ENCODE assay signal across 8 cellular contexts in the genomic region with DNA sequence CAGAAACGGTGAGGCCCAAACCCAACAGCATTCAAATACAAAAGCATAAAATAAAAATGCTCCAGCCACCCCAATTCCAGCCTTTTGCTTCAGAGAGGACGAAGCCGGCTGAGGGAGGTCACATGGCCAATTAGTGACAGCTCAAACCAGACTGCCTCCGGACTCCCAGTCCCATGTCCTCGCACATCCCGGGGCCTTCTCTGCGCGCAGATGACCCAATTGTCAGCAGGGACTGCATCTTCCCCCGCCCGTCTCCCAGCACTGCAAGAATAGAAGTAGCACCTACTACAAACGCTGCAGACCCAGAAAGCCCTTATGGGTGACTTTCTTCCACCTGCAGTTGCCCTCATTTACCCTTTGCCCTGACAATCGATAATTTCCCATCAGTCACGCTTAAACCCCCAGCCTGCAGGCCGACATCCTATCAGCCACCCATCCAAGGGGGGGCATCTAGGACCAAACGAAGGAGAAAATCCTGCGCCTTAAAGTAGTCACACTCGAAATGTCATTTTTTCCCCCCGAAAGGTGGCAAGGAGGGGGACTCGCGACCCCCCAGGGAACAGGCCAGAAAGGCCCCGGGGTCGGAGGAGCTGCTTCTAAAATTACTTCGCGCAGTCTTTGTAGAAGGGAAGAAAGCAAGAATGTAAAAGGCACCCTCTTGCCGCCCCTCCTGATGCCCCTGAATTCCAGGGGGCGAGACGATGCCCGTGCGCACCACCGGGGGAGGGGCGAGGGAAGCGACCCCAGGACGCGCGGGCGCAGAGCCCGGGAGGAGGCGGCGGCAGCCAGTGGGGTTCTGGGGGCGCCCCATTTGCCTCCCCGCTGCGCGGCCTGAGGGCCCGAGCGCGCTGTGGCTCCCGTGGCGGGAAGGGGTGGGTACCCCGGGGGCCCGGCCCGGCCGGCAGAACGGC. TPM values are rescaled to one million over a fixed set of nuclear protein-coding genes. Genes with fewer than 3 reads are reported as not detected.
A peak's percentile ranks its signal among the peaks of the same experiment; 100 is the strongest.
DNase-seq lines count a peak whose midpoint lies in the region; ATAC-seq, FAIRE-seq and TF ChIP-seq lines count a peak whose summit lies in the region.

No MANE protein-coding gene starts in this region.

- H3K36me3 ChIP-seq in neuron (ENCODE audit: insufficient read depth, low read length), result no peaks in the 10 kb centered on the region

- intact Hi-C loops in CD14-positive monocyte (cut with micrococcal nuclease), result loop anchor here (5.0 kb wide), 2 partner anchors 37 to 102 kb away; no protein-coding TSS in a partner anchor

- H2AFZ ChIP-seq in neuron (ENCODE audit: low read depth, low read length), result peak overlapping the region; percentile 82

- H3K4me3 Mint-ChIP-seq in CD14-positive monocyte, result peak overlapping the region; percentile 97

- H3K9me3 ChIP-seq in neuron (ENCODE audit: low read length), result no peaks in the 10 kb centered on the region

- H3K27me3 ChIP-seq in neuron (ENCODE audit: insufficient read depth, low read length), result no peaks in the 10 kb centered on the region

- no peak for TF ChIP-seq CTCF in CD14-positive monocyte (IDR thresholded peaks at IDR 0.05)

- peak overlapping the region in 6 of 7 donors; percentile 81 to 86 (median 84) for H3K27ac Mint-ChIP-seq in CD14-positive monocyte

- peak overlapping the region; percentile 64 for H3K4me3 ChIP-seq in neuron (ENCODE audit: low read length)

- no peaks in the 10 kb centered on the region for H3K36me3 Mint-ChIP-seq in CD14-positive monocyte

- H3K27me3 Mint-ChIP-seq in CD14-positive monocyte (ENCODE audit: low read depth in 3 of 3), result peaks cover 0 to 7% (median 0%) of the 10 kb centered on the region in 3 donors

- peak; percentile 39 for ATAC-seq in GM21576 (IDR thresholded peaks at IDR 0.05; ENCODE audit: unreplicated experiment)

- FAIRE-seq in frontal cortex (lab: Jason Lieb, UNC), result no peak

- H3K4me1 Mint-ChIP-seq in CD14-positive monocyte, result peaks cover 39% of the 10 kb centered on the region

- peaks cover 20% of the 10 kb centered on the region for H3K4me1 ChIP-seq in neuron (ENCODE audit: insufficient read depth, low read length)

- peaks cover 0 to 3% (median 0%) of the 10 kb centered on the region in 7 donors for H3K9me3 Mint-ChIP-seq in CD14-positive monocyte

- DNase-seq in CD14-positive monocyte (ENCODE audit: low spot score) (peak; percentile 72), NCI-H510A treated with DMSO at 0.1 percent for 48 hours (lab: John Stamatoyannopoulos, UW) (peak; percentile 53), activated gamma-delta T cell treated with Interleukin-2 at 50 U/mL for 16 hours (peak; percentile 5), frontal cortex (ENCODE audit: low spot score in 2 of 2) (peak; percentile 75 to 76), SW 1271 (lab: John Stamatoyannopoulos, UW) (no peak), NCI-H226 (no peak)

RNA-seq across cellular contexts. Expression of gene SLC23A2, which starts 0.8 kb away (rescaled TPM):
- polyA plus RNA-seq in CD14-positive monocyte, result 1 to 10 TPM; 3.3 to 6.4 TPM
- total RNA-seq in frontal cortex, result 41.6 TPM

Comparison
In these comparisons a context has a peak if more than half of its experiments do, and no peak if none do; other contexts are left out.
1. DNase-seq: peak in CD14-positive monocyte (single experiment), NCI-H510A treated with DMSO at 0.1 percent for 48 hours (single experiment), activated gamma-delta T cell treated with Interleukin-2 at 50 U/mL for 16 hours (single experiment) and frontal cortex (2 of 2); none in SW 1271 (0 of 2) and NCI-H226 (single experiment).